In genomic region chr9:120883608-120883996, GRCh38 we compare ENCODE assay signal across 16 cellular contexts. TPM values are rescaled to one million over a fixed set of nuclear protein-coding genes. Genes with fewer than 3 reads are reported as not detected.
DNase-seq lines count a peak whose midpoint lies in the region; ATAC-seq and TF ChIP-seq lines count a peak whose summit lies in the region.
"Had no signal": no experiment of that assay in that cellular context is flagged by ENCODE, and none has a peak within 500 bp of the region (broad histone marks: within the 10 kb centered on the region; RNA-seq: fewer than 3 reads in every experiment).

No MANE protein-coding gene starts in this region.

- no TSS peak for BruUV-seq in PC-9 (replicated peaks; lab: Mats Ljungman, UMichigan)

- no peak for ATAC-seq in CD4-positive, alpha-beta T cell (ENCODE audit: poor library complexity)
- no peak for ATAC-seq in activated naive CD8-positive, alpha-beta T cell treated with anti-CD3 and anti-CD28 coated beads, Interleukin-2, amount 10 ng/mL, durations not matched to agents 7 days and 5 days (ENCODE audit: low read depth)
- no peak for ATAC-seq in GM21447 (IDR thresholded peaks at IDR 0.05; ENCODE audit: unreplicated experiment)
- no peak for ATAC-seq in HG03460 (IDR thresholded peaks at IDR 0.05; ENCODE audit: unreplicated experiment)
- ATAC-seq: A549 had no signal

- no peaks in the 10 kb centered on the region for H3K9me3 ChIP-seq in CD4-positive, alpha-beta T cell (ENCODE audit: control insufficient read depth, low read length)
- H3K9me3 ChIP-seq in PC-9 (ENCODE audit: insufficient read depth, low read depth) = no peaks in the 10 kb centered on the region
- H3K9me3 ChIP-seq: A549 had no signal

- peak overlapping the region; percentile 48; the same call in 1 of the 2 replicates for H3K4me2 ChIP-seq in PC-9
- H3K4me2 ChIP-seq: A549 had no signal

- H3K4me3 ChIP-seq in PC-9 = no peak overlapping the region
- H3K4me3 ChIP-seq: A549 had no signal

- CTCF ChIA-PET in activated CD4-positive, alpha-beta T cell treated with anti-CD3 and anti-CD28 coated beads, Interleukin-2, amount 10 ng/mL, durations not matched to agents 7 days and 5 days (lab: Charles Lee) = interaction anchor here (0.6 to 2.4 kb wide), 9 partner anchors 9 to 255 kb away, joined by 3 to 12 read pairs (median 5); no protein-coding TSS in a partner anchor
- CTCF ChIA-PET in CD4-positive, alpha-beta T cell (lab: Charles Lee) = interaction anchor here (1.6 to 2.2 kb wide), 3 partner anchors 14 to 16 kb away, joined by 5 to 9 read pairs (median 5); no protein-coding TSS in a partner anchor
- CTCF ChIA-PET in PC-9 (lab: Charles Lee) = interaction anchor here (0.6 to 1.0 kb wide), 5 partner anchors 16 to 556 kb away, joined by 3 to 5 read pairs (median 4); no protein-coding TSS in a partner anchor

- H3K36me3 ChIP-seq in PC-9 (ENCODE audit: low read depth) = no peaks in the 10 kb centered on the region

- DNase-seq in activated CD4-positive, alpha-beta T cell treated with anti-CD3 and anti-CD28 coated beads, Interleukin-2, amount 10 ng/mL, durations not matched to agents 7 days and 5 days = no peak
- DNase-seq in activated CD4-positive, alpha-beta T cell treated with anti-CD3 and anti-CD28 coated beads for 48 hours = no peak
- DNase-seq in CD4-positive, alpha-beta T cell = no peak
- no peak for DNase-seq in PC-9
- DNase-seq in activated naive CD8-positive, alpha-beta T cell treated with anti-CD3 and anti-CD28 coated beads, Interleukin-2, amount 10 ng/mL, durations not matched to agents 7 days and 5 days = no peak
- no peak for DNase-seq in amniotic stem cell (lab: John Stamatoyannopoulos, UW)
- DNase-seq: H9, NCI-H1417 treated with DMSO at 0.1 percent for 48 hours, NCI-H1930, NCI-H2171, NCI-H446 had no signal

- peak overlapping the region; percentile 3 for H3K27ac Mint-ChIP-seq in activated CD4-positive, alpha-beta T cell treated with anti-CD3 and anti-CD28 coated beads, Interleukin-2, amount 10 ng/mL, durations not matched to agents 7 days and 5 days
- peak overlapping the region; percentile 78 for H3K27ac Mint-ChIP-seq in CD4-positive, alpha-beta T cell
- no peak overlapping the region for H3K27ac Mint-ChIP-seq in activated naive CD8-positive, alpha-beta T cell treated with anti-CD3 and anti-CD28 coated beads, Interleukin-2, amount 10 ng/mL, durations not matched to agents 7 days and 5 days
- H3K27ac Mint-ChIP-seq: H9 had no signal

- no peak overlapping the region for H2AFZ ChIP-seq in PC-9

- no peaks in the 10 kb centered on the region for H3K9me2 ChIP-seq in PC-9 (ENCODE audit: insufficient read depth)

- intact Hi-C loops in CD4-positive, alpha-beta T cell (cut with DNase I, micrococcal nuclease) = no loop called here
- intact Hi-C loops in PC-9 (cut with micrococcal nuclease; ENCODE audit: unreplicated experiment) = loop anchor here (1.0 kb wide), 1 partner anchor 40 kb away; no protein-coding TSS in a partner anchor

- H3K27me3 Mint-ChIP-seq in activated CD4-positive, alpha-beta T cell treated with anti-CD3 and anti-CD28 coated beads, Interleukin-2, amount 10 ng/mL, durations not matched to agents 7 days and 5 days = no peaks in the 10 kb centered on the region
- no peaks in the 10 kb centered on the region for H3K27me3 Mint-ChIP-seq in CD4-positive, alpha-beta T cell
- H3K27me3 Mint-ChIP-seq in activated naive CD8-positive, alpha-beta T cell treated with anti-CD3 and anti-CD28 coated beads, Interleukin-2, amount 10 ng/mL, durations not matched to agents 7 days and 5 days = no peaks in the 10 kb centered on the region

- H3K79me2 ChIP-seq in PC-9 (ENCODE audit: low read depth) = no peaks in the 10 kb centered on the region

- H3K4me3 Mint-ChIP-seq in activated CD4-positive, alpha-beta T cell treated with anti-CD3 and anti-CD28 coated beads, Interleukin-2, amount 10 ng/mL, durations not matched to agents 7 days and 5 days = no peak overlapping the region
- H3K4me3 Mint-ChIP-seq in CD4-positive, alpha-beta T cell = peak overlapping the region; percentile 34
- H3K4me3 Mint-ChIP-seq in activated naive CD8-positive, alpha-beta T cell treated with anti-CD3 and anti-CD28 coated beads, Interleukin-2, amount 10 ng/mL, durations not matched to agents 7 days and 5 days = peak overlapping the region; percentile 18
- H3K4me3 Mint-ChIP-seq: H9 had no signal

- H3K4me1 ChIP-seq in PC-9 (replicated peaks; ENCODE audit: insufficient read depth) = peaks cover 36% of the 10 kb centered on the region

- H3K27ac ChIP-seq in CD4-positive, alpha-beta T cell (ENCODE audit: low read depth, low read length) = no peak overlapping the region
- no peak overlapping the region for H3K27ac ChIP-seq in PC-9
- H3K27ac ChIP-seq: A549, C4-2B, HL-60 had no signal

- no peaks in the 10 kb centered on the region for H3K27me3 ChIP-seq in CD4-positive, alpha-beta T cell (ENCODE audit: control insufficient read depth, insufficient read depth, low read length)
- no peaks in the 10 kb centered on the region for H3K27me3 ChIP-seq in PC-9 (ENCODE audit: insufficient read depth, low read depth)

- H4K20me1 ChIP-seq in PC-9 (ENCODE audit: insufficient read depth) = no peaks in the 10 kb centered on the region

- peaks cover 84% of the 10 kb centered on the region for H3K4me1 Mint-ChIP-seq in activated CD4-positive, alpha-beta T cell treated with anti-CD3 and anti-CD28 coated beads, Interleukin-2, amount 10 ng/mL, durations not matched to agents 7 days and 5 days
- H3K4me1 Mint-ChIP-seq in CD4-positive, alpha-beta T cell (ENCODE audit: low read depth) = peaks cover 67% of the 10 kb centered on the region
- H3K4me1 Mint-ChIP-seq in activated naive CD8-positive, alpha-beta T cell treated with anti-CD3 and anti-CD28 coated beads, Interleukin-2, amount 10 ng/mL, durations not matched to agents 7 days and 5 days = peaks cover 59% of the 10 kb centered on the region

- no peaks in the 10 kb centered on the region for H3K9me3 Mint-ChIP-seq in activated CD4-positive, alpha-beta T cell treated with anti-CD3 and anti-CD28 coated beads, Interleukin-2, amount 10 ng/mL, durations not matched to agents 7 days and 5 days
- H3K9me3 Mint-ChIP-seq in CD4-positive, alpha-beta T cell = no peaks in the 10 kb centered on the region
- H3K9me3 Mint-ChIP-seq in activated naive CD8-positive, alpha-beta T cell treated with anti-CD3 and anti-CD28 coated beads, Interleukin-2, amount 10 ng/mL, durations not matched to agents 7 days and 5 days = no peaks in the 10 kb centered on the region
- H3K9me3 Mint-ChIP-seq: H9 had no signal

- POLR2A ChIA-PET in activated CD4-positive, alpha-beta T cell treated with anti-CD3 and anti-CD28 coated beads, Interleukin-2, amount 10 ng/mL, durations not matched to agents 7 days and 5 days (lab: Charles Lee) = interaction anchor here (0.6 kb wide), 2 partner anchors 42 to 51 kb away, joined by 3 to 6 read pairs; no protein-coding TSS in a partner anchor
- POLR2A ChIA-PET in CD4-positive, alpha-beta T cell (lab: Charles Lee) = interaction anchor here (1.1 to 36.2 kb wide), 6 partner anchors 9 to 238 kb away, joined by 4 to 1343 read pairs (median 17); partner anchors contain the start of gene TRAF1
- POLR2A ChIA-PET in PC-9 (lab: Charles Lee; ENCODE audit: unreplicated experiment) = interaction anchor here (0.6 to 1.2 kb wide), 4 partner anchors 10 to 153 kb away, joined by 3 to 24 read pairs (median 8); no protein-coding TSS in a partner anchor
- POLR2A ChIA-PET in activated naive CD8-positive, alpha-beta T cell treated with anti-CD3 and anti-CD28 coated beads, Interleukin-2, amount 10 ng/mL, durations not matched to agents 7 days and 5 days (lab: Charles Lee) = interaction anchor here (0.6 to 2.6 kb wide), 11 partner anchors 8 to 52 kb away, joined by 3 to 21 read pairs (median 5); no protein-coding TSS in a partner anchor

- TF ChIP-seq CTCF in CD4-positive, alpha-beta T cell (IDR thresholded peaks at IDR 0.05) = no peak
- no peak for TF ChIP-seq CTCF in PC-9 (conservative IDR thresholded peaks at IDR 0.05)

- peaks cover 19% of the 10 kb centered on the region for H3K36me3 Mint-ChIP-seq in activated CD4-positive, alpha-beta T cell treated with anti-CD3 and anti-CD28 coated beads, Interleukin-2, amount 10 ng/mL, durations not matched to agents 7 days and 5 days (ENCODE audit: low read depth)
- H3K36me3 Mint-ChIP-seq in CD4-positive, alpha-beta T cell (ENCODE audit: low read depth) = no peaks in the 10 kb centered on the region
- peaks cover 5% of the 10 kb centered on the region for H3K36me3 Mint-ChIP-seq in activated naive CD8-positive, alpha-beta T cell treated with anti-CD3 and anti-CD28 coated beads, Interleukin-2, amount 10 ng/mL, durations not matched to agents 7 days and 5 days

- H3F3A ChIP-seq in PC-9 (ENCODE audit: insufficient read depth, low read depth) = peaks cover 38% of the 10 kb centered on the region

RNA-seq across cellular contexts. Expression of gene PHF19, which starts 6.6 kb away (rescaled TPM):
- total RNA-seq in activated CD4-positive, alpha-beta T cell treated with anti-CD3 and anti-CD28 coated beads, Interleukin-2, amount 10 ng/mL, durations not matched to agents 7 days and 5 days = 100 to 1,000 TPM; 331 to 351 TPM
- total RNA-seq in CD4-positive, alpha-beta T cell = 10 to 100 TPM; 60.3 to 63.0 TPM
- 66.4 and 72.9 TPM in 2 replicates for total RNA-seq in PC-9 (2021)
- 100 to 1,000 TPM; 248 to 253 TPM for total RNA-seq in activated naive CD8-positive, alpha-beta T cell treated with anti-CD3 and anti-CD28 coated beads, Interleukin-2, amount 10 ng/mL, durations not matched to agents 7 days and 5 days

RNA-seq across cellular contexts. Expression of gene PSMD5, which starts 40.9 kb away (rescaled TPM):
- 10 to 100 TPM; 35.3 to 50.9 TPM for total RNA-seq in activated CD4-positive, alpha-beta T cell treated with anti-CD3 and anti-CD28 coated beads, Interleukin-2, amount 10 ng/mL, durations not matched to agents 7 days and 5 days
- 10 to 100 TPM; 35.4 to 44.3 TPM for total RNA-seq in CD4-positive, alpha-beta T cell
- 86.4 and 96.2 TPM in 2 replicates for total RNA-seq in PC-9 (2021)
- 10 to 100 TPM; 42.6 to 57.4 TPM for total RNA-seq in activated naive CD8-positive, alpha-beta T cell treated with anti-CD3 and anti-CD28 coated beads, Interleukin-2, amount 10 ng/mL, durations not matched to agents 7 days and 5 days

RNA-seq across cellular contexts. Expression of gene TRAF1, which starts 43.0 kb away (rescaled TPM):
- total RNA-seq in activated CD4-positive, alpha-beta T cell treated with anti-CD3 and anti-CD28 coated beads, Interleukin-2, amount 10 ng/mL, durations not matched to agents 7 days and 5 days = 10 to 100 TPM; 61.9 to 64.3 TPM
- 10 to 100 TPM; 60.3 to 61.7 TPM for total RNA-seq in CD4-positive, alpha-beta T cell
- total RNA-seq in PC-9 (2021) = 2.7 and 2.9 TPM in 2 replicates
- 100 to 1,000 TPM in 1 of 2 experiments, 10 to 100 TPM in 1; 97.1 to 102 TPM for total RNA-seq in activated naive CD8-positive, alpha-beta T cell treated with anti-CD3 and anti-CD28 coated beads, Interleukin-2, amount 10 ng/mL, durations not matched to agents 7 days and 5 days

Comparison
In these comparisons a context has a peak if more than half of its experiments do, and no peak if none do; other contexts are left out.
1. RNA of gene TRAF1, which starts 43.0 kb away (total RNA-seq): 97.1 to 102 TPM in activated naive CD8-positive, alpha-beta T cell treated with anti-CD3 and anti-CD28 coated beads, Interleukin-2, amount 10 ng/mL, durations not matched to agents 7 days and 5 days, 61.9 to 64.3 TPM in activated CD4-positive, alpha-beta T cell treated with anti-CD3 and anti-CD28 coated beads, Interleukin-2, amount 10 ng/mL, durations not matched to agents 7 days and 5 days and 60.3 to 61.7 TPM in CD4-positive, alpha-beta T cell; 2.7 to 2.9 TPM in PC-9; every median in the first group is over 10 times any median in the second.